ENCODE assay signal across 12 cellular contexts in genomic region chr1:1295154-1295923, GRCh38.
"Had no signal": no experiment of that assay in that cellular context is flagged by ENCODE, and none has a peak within 500 bp of the region (broad histone marks: within the 10 kb centered on the region; RNA-seq: fewer than 3 reads in every experiment).

No MANE protein-coding gene starts in this region.

- H3K36me3 ChIP-seq: pancreas, transverse colon had no signal

- H3K4me1 ChIP-seq: pancreas had no signal

- H3K27ac ChIP-seq: pancreas, transverse colon had no signal

- H3K27me3 ChIP-seq: pancreas, transverse colon had no signal

- H3K4me3 ChIP-seq: pancreas, transverse colon had no signal

- ATAC-seq: activated CD8-positive, alpha-beta memory T cell treated with anti-CD3 and anti-CD28 coated beads, Interleukin-2, amount 10 ng/mL, durations not matched to agents 7 days and 5 days; activated T-cell treated with anti-CD3 and anti-CD28 coated beads, Interleukin-2, amount 50 U/mL, for 4 hours; pancreas had no signal

- H3K9me3 ChIP-seq: pancreas, transverse colon had no signal

- FAIRE-seq: bronchial epithelial cell, frontal cortex, pancreas had no signal

- DNase-seq: activated CD8-positive, alpha-beta memory T cell treated with anti-CD3 and anti-CD28 coated beads, Interleukin-2, amount 10 ng/mL, durations not matched to agents 7 days and 5 days; activated gamma-delta T cell; activated naive CD8-positive, alpha-beta T cell treated with anti-CD3 and anti-CD28 coated beads, Interleukin-2, amount 10 ng/mL, durations not matched to agents 7 days and 5 days; activated T-cell treated with anti-CD3 and anti-CD28 coated beads, Interleukin-2, amount 50 U/mL, for 4 hours; aorta; stimulated activated CD4-positive, alpha-beta T cell treated with anti-CD3 and anti-CD28 coated beads, Interleukin-15, amount 100 ng/mL, for 24 hours; stimulated activated CD4-positive, alpha-beta T cell treated with anti-CD3 and anti-CD28 coated beads, Interleukin-4, amount 100 ng/mL, for 4 hours; T-helper 2 cell; transverse colon had no signal
